In the genomic region with DNA sequence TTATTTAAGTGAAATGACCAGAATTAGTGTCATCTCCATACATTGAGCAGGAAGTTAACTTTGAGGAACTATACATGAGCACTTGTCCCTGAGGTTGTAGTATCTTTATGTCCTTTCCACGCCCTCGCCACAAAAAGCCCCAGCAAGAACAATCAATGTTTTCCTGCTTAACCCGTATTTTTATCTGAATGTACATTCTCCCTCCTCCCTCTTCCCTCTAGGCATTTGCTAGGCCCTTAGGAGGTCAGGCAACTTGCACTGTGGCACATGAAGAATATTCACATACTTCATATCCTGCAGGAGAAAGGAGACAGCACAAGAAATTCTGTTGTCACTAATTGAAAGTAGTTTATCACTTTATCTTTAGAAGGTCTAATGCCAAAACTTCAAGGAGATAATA, we compare ENCODE assay signal across 17 cellular contexts. TPM values are rescaled to one million over a fixed set of nuclear protein-coding genes. Genes with fewer than 3 reads are reported as not detected.
DNase-seq lines count a peak whose midpoint lies in the region; ATAC-seq and TF ChIP-seq lines count a peak whose summit lies in the region.
"Had no signal": no experiment of that assay in that cellular context is flagged by ENCODE, and none has a peak within 500 bp of the region (broad histone marks: within the 10 kb centered on the region; RNA-seq: fewer than 3 reads in every experiment).

No MANE protein-coding gene starts in this region.

- no peaks in the 10 kb centered on the region for H3K27me3 Mint-ChIP-seq in Calu3 (ENCODE audit: unreplicated experiment)
- no peaks in the 10 kb centered on the region for H3K27me3 Mint-ChIP-seq in activated T-cell treated with anti-CD3 and anti-CD28 coated beads, Interleukin-2, amount 50 U/mL, for 4 hours (ENCODE audit: low read depth)
- no peaks in the 10 kb centered on the region for H3K27me3 Mint-ChIP-seq in activated CD8-positive, alpha-beta T cell treated with anti-CD3 and anti-CD28 coated beads, Interleukin-2, amount 10 ng/mL, durations not matched to agents 7 days and 5 days (ENCODE audit: low read depth)
- H3K27me3 Mint-ChIP-seq: T-helper 17 cell had no signal

- H3K4me1 ChIP-seq in mammary epithelial cell (ENCODE audit: insufficient read depth, low read length) (peaks cover 71% of the 10 kb centered on the region), mucosa of rectum (ENCODE audit: control insufficient read depth in 2 of 2, insufficient read depth in 2 of 2, low read length in 2 of 2) (peaks cover 27 to 48% of the 10 kb centered on the region in 2 donors), BE2C (no peaks in the 10 kb centered on the region)

- H3K4me1 Mint-ChIP-seq in Calu3 (ENCODE audit: low read depth, unreplicated experiment) = peaks cover 59% of the 10 kb centered on the region
- peaks cover 3% of the 10 kb centered on the region for H3K4me1 Mint-ChIP-seq in activated T-cell treated with anti-CD3 and anti-CD28 coated beads, Interleukin-2, amount 50 U/mL, for 4 hours (ENCODE audit: low read depth)
- H3K4me1 Mint-ChIP-seq in activated CD8-positive, alpha-beta T cell treated with anti-CD3 and anti-CD28 coated beads, Interleukin-2, amount 10 ng/mL, durations not matched to agents 7 days and 5 days (ENCODE audit: low read depth) = peaks cover 35% of the 10 kb centered on the region

- in situ Hi-C loops in mammary epithelial cell (cut with MboI; ENCODE audit: low sequenced_read_pairs in 2 of 2) = no loop called here

- intact Hi-C loops in Calu3 (cut with micrococcal nuclease; ENCODE audit: unreplicated experiment) (loop anchor here (5.0 kb wide), 1 partner anchor 87 kb away; no protein-coding TSS in a partner anchor), mammary epithelial cell (cut with micrococcal nuclease) (loop anchor here (1.0 to 5.0 kb wide), 3 partner anchors 16 to 157 kb away; a partner anchor contains a TSS)

- CTCF ChIA-PET in Calu3 (lab: Charles Lee) (no interaction called here), mammary epithelial cell (lab: Charles Lee; ENCODE audit: low non-redundant PET) (no interaction called here)
- CTCF ChIA-PET in activated CD8-positive, alpha-beta T cell treated with anti-CD3 and anti-CD28 coated beads, Interleukin-2, amount 10 ng/mL, durations not matched to agents 7 days and 5 days (lab: Charles Lee) = no interaction called here

- peaks cover 4% of the 10 kb centered on the region for H3K79me2 ChIP-seq in mammary epithelial cell (ENCODE audit: insufficient read depth, low read length)

- H3K4me2 ChIP-seq in mammary epithelial cell (ENCODE audit: insufficient read depth, low read depth, low read length) = peak overlapping the region; percentile 75

- H3K36me3 ChIP-seq in mammary epithelial cell (ENCODE audit: insufficient read depth, low read length) (no peaks in the 10 kb centered on the region), mucosa of rectum (ENCODE audit: control insufficient read depth in 2 of 2, insufficient read depth in 2 of 2, low read length in 2 of 2) (no peaks in the 10 kb centered on the region), BE2C (no peaks in the 10 kb centered on the region)

- H3K27me3 ChIP-seq in mammary epithelial cell (ENCODE audit: insufficient read depth, low read length) (no peaks in the 10 kb centered on the region), mucosa of rectum (ENCODE audit: control insufficient read depth in 2 of 2, insufficient read depth in 2 of 2, low read length in 2 of 2) (no peaks in the 10 kb centered on the region), BE2C (no peaks in the 10 kb centered on the region)

- H3K9me3 ChIP-seq in mammary epithelial cell (replicated peaks; ENCODE audit: insufficient read depth, low read length) = no peaks in the 10 kb centered on the region
- H3K9me3 ChIP-seq in mucosa of rectum (ENCODE audit: control insufficient read depth in 2 of 2, low read length in 2 of 2) = no peaks in the 10 kb centered on the region
- no peaks in the 10 kb centered on the region for H3K9me3 ChIP-seq in BE2C

- no peak for TF ChIP-seq CTCF in Calu3 (IDR thresholded peaks at IDR 0.05; ENCODE audit: unreplicated experiment)
- TF ChIP-seq CTCF in mammary epithelial cell (conservative IDR thresholded peaks at IDR 0.05 in 1 of 2, IDR thresholded peaks at IDR 0.05 in 1 of 2; ENCODE audit: extremely low read depth in 1 of 2, insufficient read depth in 1 of 2, low read depth in 1 of 2, low read length in 2 of 2) = no peak
- TF ChIP-seq CTCF in BE2C (IDR thresholded peaks at IDR 0.05; ENCODE audit: low read depth, low read length) = no peak

- peaks cover 25% of the 10 kb centered on the region for H3K36me3 Mint-ChIP-seq in Calu3 (ENCODE audit: insufficient read depth, unreplicated experiment)
- no peaks in the 10 kb centered on the region for H3K36me3 Mint-ChIP-seq in activated T-cell treated with anti-CD3 and anti-CD28 coated beads, Interleukin-2, amount 50 U/mL, for 4 hours (ENCODE audit: insufficient read depth)
- peaks cover 4% of the 10 kb centered on the region for H3K36me3 Mint-ChIP-seq in activated CD8-positive, alpha-beta T cell treated with anti-CD3 and anti-CD28 coated beads, Interleukin-2, amount 10 ng/mL, durations not matched to agents 7 days and 5 days (ENCODE audit: low read depth)

- no peak for ATAC-seq in activated T-cell treated with anti-CD3 and anti-CD28 coated beads, Interleukin-2, amount 50 U/mL, for 4 hours
- ATAC-seq in activated CD8-positive, alpha-beta T cell treated with anti-CD3 and anti-CD28 coated beads, Interleukin-2, amount 10 ng/mL, durations not matched to agents 7 days and 5 days = no peak
- ATAC-seq: Panc1, T-helper 17 cell had no signal

- 3% methylated on average over 3 of the region's 3 CpGs for WGBS in mammary epithelial cell (ENCODE audit: low coverage, missing lambda C conversion rate)

- peak overlapping the region; percentile 95 for H3K27ac Mint-ChIP-seq in Calu3 (ENCODE audit: unreplicated experiment)
- H3K27ac Mint-ChIP-seq in activated CD8-positive, alpha-beta T cell treated with anti-CD3 and anti-CD28 coated beads, Interleukin-2, amount 10 ng/mL, durations not matched to agents 7 days and 5 days = no peak overlapping the region
- H3K27ac Mint-ChIP-seq: T-helper 17 cell had no signal

- H3K9me3 Mint-ChIP-seq in Calu3 (ENCODE audit: low read depth, unreplicated experiment) = no peaks in the 10 kb centered on the region
- no peaks in the 10 kb centered on the region for H3K9me3 Mint-ChIP-seq in activated T-cell treated with anti-CD3 and anti-CD28 coated beads, Interleukin-2, amount 50 U/mL, for 4 hours
- no peaks in the 10 kb centered on the region for H3K9me3 Mint-ChIP-seq in activated CD8-positive, alpha-beta T cell treated with anti-CD3 and anti-CD28 coated beads, Interleukin-2, amount 10 ng/mL, durations not matched to agents 7 days and 5 days (ENCODE audit: insufficient read depth)
- H3K9me3 Mint-ChIP-seq: neural crest cell had no signal

- H3K4me3 ChIP-seq in mammary epithelial cell (replicated peaks in 1 of 3; ENCODE audit: insufficient read depth in 1 of 3, low read depth in 2 of 3, low read length in 3 of 3) = peak overlapping the region in 1 of 3 experiments; percentile 4
- no peak overlapping the region for H3K4me3 ChIP-seq in mucosa of rectum (ENCODE audit: low read length in 2 of 2)
- H3K4me3 ChIP-seq in BE2C (ENCODE audit: low read depth, low read length) = no peak overlapping the region
- H3K4me3 ChIP-seq: lung had no signal

- POLR2A ChIA-PET in activated CD8-positive, alpha-beta T cell treated with anti-CD3 and anti-CD28 coated beads, Interleukin-2, amount 10 ng/mL, durations not matched to agents 7 days and 5 days (lab: Charles Lee) = no interaction called here

- DNase-seq in Calu3 (no peak), OCI-M1 (lab: John Stamatoyannopoulos, UW) (peak; percentile 68), mammary epithelial cell (no peak), superior temporal gyrus (ENCODE audit: extremely low spot score) (no peak), BE2C (no peak)
- no peak for DNase-seq in activated T-cell treated with anti-CD3 and anti-CD28 coated beads, Interleukin-2, amount 50 U/mL, for 4 hours
- no peak for DNase-seq in activated CD8-positive, alpha-beta T cell treated with anti-CD3 and anti-CD28 coated beads, Interleukin-2, amount 10 ng/mL, durations not matched to agents 7 days and 5 days
- DNase-seq: activated CD4-positive, alpha-beta T cell treated with anti-CD3 and anti-CD28 coated beads for 48 hours; activated naive CD4-positive, alpha-beta T cell treated with anti-CD3 and anti-CD28 coated beads, Interleukin-2, amount 50 U/mL, for 16 hours; DMS153; effector CD4-positive, alpha-beta T cell; NCI-H1694 treated with DMSO at 0.1 percent for 48 hours; T-helper 17 cell had no signal

- H2AFZ ChIP-seq in mammary epithelial cell (ENCODE audit: low read depth, low read length) = no peak overlapping the region

- H4K20me1 ChIP-seq in mammary epithelial cell (ENCODE audit: insufficient read depth, low read length) = no peaks in the 10 kb centered on the region

- dilution Hi-C loops in mammary epithelial cell (cut with HindIII; ENCODE audit: low sequenced_read_pairs) = no loop called here

- peak overlapping the region; percentile 75 for H3K9ac ChIP-seq in mammary epithelial cell (ENCODE audit: insufficient read depth, low read length)
- no peak overlapping the region for H3K9ac ChIP-seq in mucosa of rectum (ENCODE audit: low read depth in 1 of 2, low read length in 2 of 2)

- peak overlapping the region; percentile 95 for H3K27ac ChIP-seq in mammary epithelial cell (ENCODE audit: insufficient read depth, low read depth, low read length)
- H3K27ac ChIP-seq in mucosa of rectum (ENCODE audit: low read depth in 2 of 2, low read length in 2 of 2) = peak overlapping the region; percentile 49 to 62

- BruUV-seq in Calu3 (replicated peaks; lab: Mats Ljungman, UMichigan) (no TSS peak), mammary epithelial cell (replicated peaks; lab: Mats Ljungman, UMichigan) (TSS peak; percentile 77)

- H3K4me3 Mint-ChIP-seq in Calu3 (ENCODE audit: low read depth, unreplicated experiment) = no peak overlapping the region
- no peak overlapping the region for H3K4me3 Mint-ChIP-seq in activated T-cell treated with anti-CD3 and anti-CD28 coated beads, Interleukin-2, amount 50 U/mL, for 4 hours
- H3K4me3 Mint-ChIP-seq in activated CD8-positive, alpha-beta T cell treated with anti-CD3 and anti-CD28 coated beads, Interleukin-2, amount 10 ng/mL, durations not matched to agents 7 days and 5 days = no peak overlapping the region
- H3K4me3 Mint-ChIP-seq: neural crest cell, T-helper 17 cell had no signal

RNA-seq across cellular contexts. Expression of a gene that starts 18.1 kb away (rescaled TPM):
- total RNA-seq in Calu3 (2022) = 108 TPM in 2 replicates
- 100 to 1,000 TPM; 190 to 291 TPM for total RNA-seq in mammary epithelial cell
- 367 TPM for polyA plus RNA-seq in mammary epithelial cell
- 673 TPM for polyA minus RNA-seq in mammary epithelial cell
- 100 to 1,000 TPM in 1 of 3 donors, 10 to 100 TPM in 2; 73.6 to 114 (median 74.4) TPM for total RNA-seq in activated T-cell treated with anti-CD3 and anti-CD28 coated beads, Interleukin-2, amount 50 U/mL, for 4 hours
- total RNA-seq in activated CD8-positive, alpha-beta T cell treated with anti-CD3 and anti-CD28 coated beads, Interleukin-2, amount 10 ng/mL, durations not matched to agents 7 days and 5 days = 100 to 1,000 TPM; 116 to 119 TPM
- 14.1 TPM for polyA plus RNA-seq in BE2C (2012; ENCODE audit: insufficient read depth, insufficient read length, low read depth)
